Comparison of ENCODE assay signal across 19 cellular contexts in the genomic region with DNA sequence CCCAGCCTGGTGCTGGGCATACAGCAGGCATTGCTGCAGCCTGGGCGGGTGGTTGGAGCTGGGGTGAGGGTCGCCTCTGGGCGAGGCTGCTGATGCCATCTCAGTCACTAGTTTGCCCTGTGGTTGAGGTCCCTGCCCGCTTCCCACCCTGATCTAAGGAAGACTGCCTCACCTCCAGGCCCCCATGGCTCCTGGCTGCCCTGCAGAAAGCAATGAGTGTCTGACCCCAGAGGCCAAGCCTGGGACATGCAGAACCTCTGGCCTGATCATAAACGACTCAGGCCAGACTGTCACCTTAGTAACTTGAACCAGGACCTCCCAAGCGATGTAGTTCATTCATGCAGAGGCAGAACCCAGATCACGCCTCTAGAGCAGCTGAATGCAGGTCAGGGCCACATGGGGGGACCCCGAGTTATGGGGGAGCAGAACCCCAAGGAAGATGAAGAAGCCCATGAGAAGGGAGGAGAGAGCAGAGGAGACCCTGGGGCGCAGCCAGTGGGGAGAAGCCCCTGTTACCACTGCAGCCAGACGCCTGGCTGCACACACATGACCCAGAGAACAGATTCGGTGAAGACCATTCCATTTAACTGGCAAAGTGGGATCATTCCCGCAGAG.
"Had no signal": no experiment of that assay in that cellular context is flagged by ENCODE, and none has a peak within 500 bp of the region (broad histone marks: within the 10 kb centered on the region; RNA-seq: fewer than 3 reads in every experiment).

No MANE protein-coding gene starts in this region.

- H3K36me3 Mint-ChIP-seq: memory B cell had no signal

- DNase-seq: activated naive CD4-positive, alpha-beta T cell treated with anti-CD3 and anti-CD28 coated beads, Interleukin-2, amount 50 U/mL, for 16 hours; activated T-cell treated with anti-CD3 and anti-CD28 coated beads, Interleukin-2, amount 50 U/mL, for 24 hours; anterior cingulate cortex; caudate nucleus; effector memory CD8-positive, alpha-beta T cell; glutamatergic neuron; hippocampal formation; left cardiac atrium; retina; stimulated activated CD4-positive, alpha-beta T cell treated with anti-CD3 and anti-CD28 coated beads, Interleukin-12 subunit alpha, Interleukin-12 subunit beta, amount 100 ng/mL, for 4 hours; stimulated activated CD4-positive, alpha-beta T cell treated with anti-CD3 and anti-CD28 coated beads, Interleukin-4, amount 100 ng/mL, for 4 hours; stimulated activated naive CD8-positive, alpha-beta T cell treated with anti-CD3 and anti-CD28 coated beads, Interleukin-15, Interleukin-2, amounts not matched to agents 100 U/mL and 50 U/mL, for 24 hours; T-helper 9 cell had no signal

- H3K27me3 ChIP-seq: body of pancreas, thyroid gland had no signal

- H3K4me3 Mint-ChIP-seq: activated T-cell treated with anti-CD3 and anti-CD28 coated beads, Interleukin-2, amount 50 U/mL, for 24 hours; effector memory CD8-positive, alpha-beta T cell; memory B cell; neural crest cell had no signal

- H3K4me1 ChIP-seq: esophagus muscularis mucosa had no signal

- H3K9me3 ChIP-seq: body of pancreas, esophagus muscularis mucosa, thyroid gland had no signal

- H3K27ac ChIP-seq: body of pancreas, esophagus muscularis mucosa had no signal

- H3K27ac Mint-ChIP-seq: activated T-cell treated with anti-CD3 and anti-CD28 coated beads, Interleukin-2, amount 50 U/mL, for 24 hours; effector memory CD8-positive, alpha-beta T cell; memory B cell; progenitor cell of endocrine pancreas had no signal

- H3K36me3 ChIP-seq: esophagus muscularis mucosa, thyroid gland had no signal

- ATAC-seq: body of pancreas; effector memory CD8-positive, alpha-beta T cell; left cardiac atrium; stimulated activated naive CD8-positive, alpha-beta T cell treated with anti-CD3 and anti-CD28 coated beads, Interleukin-15, Interleukin-2, amounts not matched to agents 100 U/mL and 50 U/mL, for 24 hours had no signal

- H3K27me3 Mint-ChIP-seq: activated T-cell treated with anti-CD3 and anti-CD28 coated beads, Interleukin-2, amount 50 U/mL, for 24 hours had no signal

- H3K9me3 Mint-ChIP-seq: activated T-cell treated with anti-CD3 and anti-CD28 coated beads, Interleukin-2, amount 50 U/mL, for 24 hours; effector memory CD8-positive, alpha-beta T cell; memory B cell; neural crest cell had no signal

- H3K4me3 ChIP-seq: body of pancreas, esophagus muscularis mucosa, thyroid gland had no signal
